Comparison of ENCODE assay signal across 33 cellular contexts in the genomic region with DNA sequence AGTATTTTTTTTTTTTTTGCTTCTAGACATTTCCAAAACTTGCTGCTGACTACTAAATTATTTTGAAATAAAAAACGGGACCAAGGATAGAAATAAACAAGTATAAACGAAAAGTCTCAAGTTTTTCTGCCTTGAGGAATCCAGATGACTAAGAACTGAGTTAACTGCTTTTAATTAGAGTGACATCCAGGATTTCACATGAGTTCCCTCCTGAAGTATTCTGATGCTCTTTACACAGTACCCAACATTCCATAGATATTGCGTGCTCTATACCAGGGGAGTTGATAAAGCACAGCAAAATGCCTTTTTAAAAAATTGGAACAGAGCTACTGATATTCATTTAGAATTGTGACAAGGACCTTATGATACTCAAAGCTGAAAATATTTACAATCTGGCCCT.
DNase-seq lines count a peak whose midpoint lies in the region; ATAC-seq, FAIRE-seq and TF ChIP-seq lines count a peak whose summit lies in the region.
"Had no signal": no experiment of that assay in that cellular context is flagged by ENCODE, and none has a peak within 500 bp of the region (broad histone marks: within the 10 kb centered on the region; RNA-seq: fewer than 3 reads in every experiment).

No MANE protein-coding gene starts in this region.

- ATAC-seq in right lobe of liver (peak in 1 of 4 donors; percentile 15), HepG2 (no peak), HG03280 (IDR thresholded peaks at IDR 0.05; ENCODE audit: unreplicated experiment) (no peak)
- ATAC-seq: activated CD8-positive, alpha-beta T cell treated with anti-CD3 and anti-CD28 coated beads, Interleukin-2, amount 10 ng/mL, durations not matched to agents 7 days and 5 days; activated T-helper 17 cell treated with anti-CD3 and anti-CD28 coated beads, Interleukin-2, amount 50 U/mL, for 72 hours; left lung had no signal

- H3K27me3 ChIP-seq in right lobe of liver (no peaks in the 10 kb centered on the region), HepG2 (ENCODE audit: control insufficient read depth in 1 of 2, insufficient read depth in 2 of 2, low read length in 2 of 2) (no peaks in the 10 kb centered on the region)
- H3K27me3 ChIP-seq: BE2C, brain microvascular endothelial cell, dorsolateral prefrontal cortex, esophagus squamous epithelium, left lung, neural progenitor cell had no signal

- no peak for TF ChIP-seq CTCF in right lobe of liver (IDR thresholded peaks at IDR 0.05)
- no peak for TF ChIP-seq CTCF in HepG2 (CRISPR knock-in tag; IDR thresholded peaks at IDR 0.05)
- TF ChIP-seq CTCF in endothelial cell (IDR thresholded peaks at IDR 0.05; ENCODE audit: unreplicated experiment) = no peak

- no peaks in the 10 kb centered on the region for H4K20me1 ChIP-seq in HepG2 (ENCODE audit: insufficient read depth, low read length)

- DNase-seq in right lobe of liver = no peak
- DNase-seq in HepG2 (ENCODE audit: low spot score) = no peak
- peak; percentile 63 for DNase-seq in HS-5 (ENCODE audit: low read depth)
- DNase-seq in fibroblast of gingiva (ENCODE audit: low read depth) = peak; percentile 64
- DNase-seq in activated CD4-positive, alpha-beta T cell treated with anti-CD3 and anti-CD28 coated beads for 1 hour = no peak
- DNase-seq in endothelial cell (ENCODE audit: low spot score) = no peak
- no peak for DNase-seq in NOMO-1 treated with DMSO at 0.1 percent for 48 hours (lab: John Stamatoyannopoulos, UW; ENCODE audit: unreplicated experiment)
- DNase-seq: 8988T; activated CD8-positive, alpha-beta T cell treated with anti-CD3 and anti-CD28 coated beads, Interleukin-2, amount 10 ng/mL, durations not matched to agents 7 days and 5 days; activated naive CD4-positive, alpha-beta T cell treated with anti-CD3 and anti-CD28 coated beads, Interleukin-2, amount 50 U/mL, for 16 hours; amygdala; BE2C; brain microvascular endothelial cell; CD8-positive, alpha-beta memory T cell; cerebellar nuclear complex; dorsolateral prefrontal cortex; esophagus squamous epithelium; left lung; mesendoderm; NCI-H1417; NCI-H2081; NCI-H524 treated with DMSO at 0.1 percent for 48 hours; Right ventricle myocardium superior; stimulated activated CD4-positive, alpha-beta T cell treated with anti-CD3 and anti-CD28 coated beads, Interleukin-1b, Interleukin-23, amount 100 ng/mL, for 48 hours; stimulated activated naive CD4-positive, alpha-beta T cell treated with Interleukin-2 at 50 U/mL for 16 hours had no signal

- TF ChIP-seq EP300 in HepG2 (IDR thresholded peaks at IDR 0.05; ENCODE audit: low read depth in 2 of 2, low read length in 2 of 2) (no peak), HepG2 (CRISPR knock-in tag; IDR thresholded peaks at IDR 0.05; ENCODE audit: borderline replicate concordance) (no peak)

- no peak overlapping the region for H3K27ac Mint-ChIP-seq in endothelial cell (ENCODE audit: unreplicated experiment)
- H3K27ac Mint-ChIP-seq: activated CD8-positive, alpha-beta T cell treated with anti-CD3 and anti-CD28 coated beads, Interleukin-2, amount 10 ng/mL, durations not matched to agents 7 days and 5 days; activated T-helper 17 cell treated with anti-CD3 and anti-CD28 coated beads, Interleukin-2, amount 50 U/mL, for 72 hours; CD8-positive, alpha-beta memory T cell; neural progenitor cell; T-helper 2 cell treated with Interferon-gamma antibody and Interleukin-4, amounts not matched to agents 5 μg/mL and 100 μg/mL, for 36 hours had no signal

- POLR2A ChIA-PET in HepG2 (lab: Yijun Ruan, JAX) = no interaction called here

- H3K4me3 Mint-ChIP-seq in endothelial cell (ENCODE audit: unreplicated experiment) = no peak overlapping the region
- H3K4me3 Mint-ChIP-seq: activated CD8-positive, alpha-beta T cell treated with anti-CD3 and anti-CD28 coated beads, Interleukin-2, amount 10 ng/mL, durations not matched to agents 7 days and 5 days; activated T-helper 17 cell treated with anti-CD3 and anti-CD28 coated beads, Interleukin-2, amount 50 U/mL, for 72 hours; CD8-positive, alpha-beta memory T cell; neural progenitor cell; T-helper 2 cell treated with Interferon-gamma antibody and Interleukin-4, amounts not matched to agents 5 μg/mL and 100 μg/mL, for 36 hours had no signal

- CTCF ChIA-PET in HepG2 (lab: Yijun Ruan, JAX; ENCODE audit: low intra/inter-chr PET ratio, low total read pairs) = no interaction called here

- peaks cover 0 to 16% (median 0%) of the 10 kb centered on the region in 4 donors for H3K4me1 ChIP-seq in right lobe of liver
- no peaks in the 10 kb centered on the region for H3K4me1 ChIP-seq in HepG2 (ENCODE audit: insufficient read depth, low read length)
- H3K4me1 ChIP-seq: BE2C, esophagus squamous epithelium, left lung, neural progenitor cell, parathyroid adenoma had no signal

- no peak overlapping the region for H3K9ac ChIP-seq in HepG2 (ENCODE audit: insufficient read depth, low read depth, low read length)
- H3K9ac ChIP-seq: KMS-11, neural progenitor cell, parathyroid adenoma had no signal

- no peaks in the 10 kb centered on the region for H3K36me3 Mint-ChIP-seq in endothelial cell (ENCODE audit: low read depth, unreplicated experiment)
- H3K36me3 Mint-ChIP-seq: CD8-positive, alpha-beta memory T cell; neural progenitor cell had no signal

- no peaks in the 10 kb centered on the region for H3K27me3 Mint-ChIP-seq in endothelial cell (ENCODE audit: unreplicated experiment)
- H3K27me3 Mint-ChIP-seq: activated T-helper 17 cell treated with anti-CD3 and anti-CD28 coated beads, Interleukin-2, amount 50 U/mL, for 72 hours; CD8-positive, alpha-beta memory T cell had no signal

- H3K4me2 ChIP-seq in HepG2 (ENCODE audit: low read depth, low read length) = no peak overlapping the region
- H3K4me2 ChIP-seq: KMS-11, neural progenitor cell, smooth muscle cell had no signal

- WGBS in right lobe of liver (ENCODE audit: insufficient coverage, low coverage, low lambda C conversion rate, missing lambda C conversion rate) = 62% methylated on average over 3 of the region's 3 CpGs
- WGBS in HepG2 (ENCODE audit: low lambda C conversion rate) = 2% methylated on average over 3 of the region's 3 CpGs

- intact Hi-C loops in right lobe of liver (cut with DNase I) (no loop called here), HepG2 (cut with micrococcal nuclease; ENCODE audit: unreplicated experiment) (no loop called here)

- TF ChIP-seq POLR2A in right lobe of liver (IDR thresholded peaks at IDR 0.05) (no peak), HepG2 (IDR thresholded peaks at IDR 0.05; ENCODE audit: insufficient read depth in 1 of 2, low read depth in 2 of 2, low read length in 2 of 2) (no peak)

- FAIRE-seq in HepG2 (lab: Jason Lieb, UNC) = no peak
- FAIRE-seq: endometrium had no signal

- H3K4me3 ChIP-seq in right lobe of liver = no peak overlapping the region
- H3K4me3 ChIP-seq in HepG2 (replicated peaks in 1 of 3; ENCODE audit: insufficient read depth in 1 of 3, low read depth in 2 of 3, low read length in 3 of 3) = no peak overlapping the region
- H3K4me3 ChIP-seq: dorsolateral prefrontal cortex, esophagus squamous epithelium, left lung, neural progenitor cell, smooth muscle cell had no signal

- H3K9me3 Mint-ChIP-seq in endothelial cell (ENCODE audit: unreplicated experiment) = no peaks in the 10 kb centered on the region
- H3K9me3 Mint-ChIP-seq: neural progenitor cell had no signal

- in situ Hi-C loops in HepG2 (cut with HindIII; ENCODE audit: extremely low pct_ligation_motif_present, low pct_unique_long_range_greater_than_20kb) = no loop called here

- H3K79me2 ChIP-seq in HepG2 (ENCODE audit: insufficient read depth, low read length) = no peaks in the 10 kb centered on the region
- H3K79me2 ChIP-seq: parathyroid adenoma had no signal

- no peak overlapping the region for H2AFZ ChIP-seq in HepG2 (ENCODE audit: low read length)
- H2AFZ ChIP-seq: neural progenitor cell, parathyroid adenoma had no signal

- peak overlapping the region in 2 of 3 donors; percentile 19 to 31 for H3K27ac ChIP-seq in right lobe of liver
- H3K27ac ChIP-seq in HepG2 (ENCODE audit: extremely low read length, insufficient read depth, low read length) = no peak overlapping the region
- H3K27ac ChIP-seq: brain microvascular endothelial cell, dorsolateral prefrontal cortex, esophagus squamous epithelium, KMS-11, left lung, neural progenitor cell, parathyroid adenoma had no signal

- BruUV-seq in HepG2 (replicated peaks; lab: Mats Ljungman, UMichigan) = no TSS peak

- H3K9me3 ChIP-seq in right lobe of liver = no peaks in the 10 kb centered on the region
- peaks cover 54% of the 10 kb centered on the region for H3K9me3 ChIP-seq in HepG2 (ENCODE audit: low read length)
- H3K9me3 ChIP-seq: BE2C, esophagus squamous epithelium, left lung had no signal

- no peak for TF ChIP-seq RAD21 in HepG2 (CRISPR knock-in tag; IDR thresholded peaks at IDR 0.05)

- H3K4me1 Mint-ChIP-seq in endothelial cell (ENCODE audit: unreplicated experiment) = no peaks in the 10 kb centered on the region
- H3K4me1 Mint-ChIP-seq: activated T-helper 17 cell treated with anti-CD3 and anti-CD28 coated beads, Interleukin-2, amount 50 U/mL, for 72 hours; CD8-positive, alpha-beta memory T cell; neural progenitor cell had no signal

- H3K36me3 ChIP-seq in right lobe of liver = no peaks in the 10 kb centered on the region
- no peaks in the 10 kb centered on the region for H3K36me3 ChIP-seq in HepG2 (replicated peaks in 1 of 2; ENCODE audit: control insufficient read depth in 1 of 2, insufficient read depth in 2 of 2, low read length in 2 of 2)
- H3K36me3 ChIP-seq: BE2C, brain microvascular endothelial cell, esophagus squamous epithelium, left lung, neural progenitor cell had no signal

TF ChIP-seq in HepG2, 621 proteins besides CTCF, POLR2A, EP300 and RAD21 (continues in another document):
- TF ChIP-seq KLF15 (CRISPR knock-in tag; IDR thresholded peaks at IDR 0.05; ENCODE audit: borderline replicate concordance) (no peak), KLF6 (CRISPR knock-in tag; IDR thresholded peaks at IDR 0.05) (no peak), KMT2B (CRISPR knock-in tag; IDR thresholded peaks at IDR 0.05) (no peak), ZNF17 (CRISPR knock-in tag; IDR thresholded peaks at IDR 0.05) (no peak), WIZ (CRISPR knock-in tag; IDR thresholded peaks at IDR 0.05) (no peak), GATA4 (IDR thresholded peaks at IDR 0.05; ENCODE audit: borderline replicate concordance, low read depth) (no peak), RXRA (CRISPR knock-in tag; IDR thresholded peaks at IDR 0.05) (no peak), SP5 (CRISPR knock-in tag; IDR thresholded peaks at IDR 0.05; ENCODE audit: borderline replicate concordance, low read depth) (no peak), ETV6 (CRISPR knock-in tag; conservative IDR thresholded peaks at IDR 0.05) (no peak), TMF1 (CRISPR knock-in tag; IDR thresholded peaks at IDR 0.05; ENCODE audit: low read depth) (no peak)
- TF ChIP-seq, protein P1, sequence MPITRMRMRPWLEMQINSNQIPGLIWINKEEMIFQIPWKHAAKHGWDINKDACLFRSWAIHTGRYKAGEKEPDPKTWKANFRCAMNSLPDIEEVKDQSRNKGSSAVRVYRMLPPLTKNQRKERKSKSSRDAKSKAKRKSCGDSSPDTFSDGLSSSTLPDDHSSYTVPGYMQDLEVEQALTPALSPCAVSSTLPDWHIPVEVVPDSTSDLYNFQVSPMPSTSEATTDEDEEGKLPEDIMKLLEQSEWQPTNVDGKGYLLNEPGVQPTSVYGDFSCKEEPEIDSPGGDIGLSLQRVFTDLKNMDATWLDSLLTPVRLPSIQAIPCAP (CRISPR knock-in tag; IDR thresholded peaks at IDR 0.05; ENCODE audit: low read depth) = no peak

Comparison
In these comparisons a context has a peak if more than half of its experiments do, and no peak if none do; other contexts are left out.
1. DNase-seq: peak in HS-5 (single experiment) and fibroblast of gingiva (single experiment); none in right lobe of liver (0 of 3), HepG2 (single experiment), activated CD4-positive, alpha-beta T cell treated with anti-CD3 and anti-CD28 coated beads for 1 hour (single experiment), endothelial cell (single experiment) and NOMO-1 treated with DMSO at 0.1 percent for 48 hours (single experiment).